ENCODE assay signal across 8 cellular contexts in genomic region chr16:15811778-15812750, GRCh38. TPM values are rescaled to one million over a fixed set of nuclear protein-coding genes. Genes with fewer than 3 reads are reported as not detected.
DNase-seq lines count a peak whose midpoint lies in the region; ATAC-seq and TF ChIP-seq lines count a peak whose summit lies in the region.

No MANE protein-coding gene starts in this region.

- DNase-seq in HCEC 1CT: peak; percentile 88
- DNase-seq in PC-9: peak; percentile 66 to 88
- DNase-seq in foreskin fibroblast: peak; percentile 89 to 95
- no peak for DNase-seq in NCI-H2196 treated with DMSO at 0.1 percent for 48 hours (lab: John Stamatoyannopoulos, UW; ENCODE audit: unreplicated experiment)

- intact Hi-C loops in PC-9 (cut with micrococcal nuclease; ENCODE audit: unreplicated experiment): no loop called here

- 0 out of 2 replicates have a peak overlapping the region, but pooled peaks have one; percentile 15 for H3K4me2 ChIP-seq in PC-9

- POLR2A ChIA-PET in PC-9 (lab: Charles Lee; ENCODE audit: unreplicated experiment): interaction anchor here (0.5 kb wide), 1 partner anchor 24 kb away, joined by 11 read pairs; no protein-coding TSS in a partner anchor

- no peak for ATAC-seq in activated CD4-positive, CD25-positive, alpha-beta regulatory T cell treated with anti-CD3 and anti-CD28 coated beads, Interleukin-2, amount 50 U/mL, for 24 hours
- ATAC-seq in HG03432 (IDR thresholded peaks at IDR 0.05; ENCODE audit: unreplicated experiment) (no peak), HG02588 (IDR thresholded peaks at IDR 0.05; ENCODE audit: unreplicated experiment) (no peak)

- H3K36me3 ChIP-seq in PC-9 (ENCODE audit: low read depth) (no peaks in the 10 kb centered on the region), skeletal muscle tissue (ENCODE audit: control insufficient read depth in 3 of 3, insufficient read depth in 3 of 3, low read length in 3 of 3) (no peaks in the 10 kb centered on the region)

- H3K79me2 ChIP-seq in PC-9 (ENCODE audit: low read depth): no peaks in the 10 kb centered on the region

- TF ChIP-seq CTCF in PC-9 (conservative IDR thresholded peaks at IDR 0.05) (no peak), foreskin fibroblast (IDR thresholded peaks at IDR 0.05; ENCODE audit: low read depth, low read length) (no peak)

- no peaks in the 10 kb centered on the region for H4K20me1 ChIP-seq in PC-9 (ENCODE audit: insufficient read depth)

- no peak overlapping the region for H3K27ac ChIP-seq in PC-9
- peak overlapping the region; percentile 31 for H3K27ac ChIP-seq in skeletal muscle tissue (ENCODE audit: low read depth, low read length)

- no peak overlapping the region for H3K4me3 ChIP-seq in PC-9
- H3K4me3 ChIP-seq in foreskin fibroblast (ENCODE audit: low read depth in 1 of 2, low read length in 2 of 2): no peak overlapping the region
- H3K4me3 ChIP-seq in skeletal muscle tissue (ENCODE audit: low read length in 3 of 3): peak overlapping the region in 1 of 3 donors; percentile 49

- H3K4me1 ChIP-seq in PC-9 (replicated peaks; ENCODE audit: insufficient read depth) (peaks cover 6% of the 10 kb centered on the region), skeletal muscle tissue (ENCODE audit: control insufficient read depth in 3 of 3, insufficient read depth in 3 of 3, low read length in 3 of 3) (peaks cover 0 to 14% (median 13%) of the 10 kb centered on the region in 3 donors)

- BruUV-seq in PC-9 (replicated peaks; lab: Mats Ljungman, UMichigan): no TSS peak

- H3K27me3 ChIP-seq in PC-9 (ENCODE audit: insufficient read depth, low read depth) (peaks cover 21% of the 10 kb centered on the region), skeletal muscle tissue (ENCODE audit: control insufficient read depth in 3 of 3, insufficient read depth in 3 of 3, low read length in 3 of 3) (peaks cover 0 to 9% (median 0%) of the 10 kb centered on the region in 3 donors)

- no peaks in the 10 kb centered on the region for H3K9me2 ChIP-seq in PC-9 (ENCODE audit: insufficient read depth)

- peaks cover 12% of the 10 kb centered on the region for H3K9me3 ChIP-seq in PC-9 (ENCODE audit: insufficient read depth, low read depth)
- H3K9me3 ChIP-seq in skeletal muscle tissue (ENCODE audit: control insufficient read depth in 3 of 3, low read length in 3 of 3): peaks cover 0 to 2% (median 0%) of the 10 kb centered on the region in 3 donors

- H3K9ac ChIP-seq in skeletal muscle tissue (ENCODE audit: low read depth in 1 of 3, low read length in 3 of 3): peak overlapping the region in 1 of 3 donors; percentile 69

- CTCF ChIA-PET in PC-9 (lab: Charles Lee): interaction anchor here (1.0 kb wide), 1 partner anchor 9 kb away, joined by 3 read pairs; no protein-coding TSS in a partner anchor

- H2AFZ ChIP-seq in PC-9: no peak overlapping the region

- H3F3A ChIP-seq in PC-9 (ENCODE audit: insufficient read depth, low read depth): 0 out of 2 replicates have a peak, but pooled peaks cover 5% of the 10 kb centered on the region

RNA-seq across cellular contexts. Expression of gene MYH11, which starts 44.8 kb away (rescaled TPM):
- total RNA-seq in PC-9 (2021) (0.11 and 0.43 TPM in 2 replicates), skeletal muscle tissue (23.0 TPM)

Comparison
In these comparisons a context has a peak if more than half of its experiments do, and no peak if none do; other contexts are left out.
1. RNA of gene MYH11, which starts 44.8 kb away (total RNA-seq): 23.0 TPM in skeletal muscle tissue (single experiment); 0.11 to 0.43 TPM in PC-9; every median in the first group is over 10 times any median in the second.